1 cellular context compared by ENCODE assay signal in genomic region chr22:30947821-30948454, GRCh38.
TF ChIP-seq lines count a peak whose summit lies in the region.

No MANE protein-coding gene starts in this region.

TF ChIP-seq in H1, 55 proteins besides CTCF, POLR2A, EP300 and RAD21:
- TF ChIP-seq FOSL1 (IDR thresholded peaks at IDR 0.05; ENCODE audit: insufficient read depth, low read depth, low read length), result no peak
